24 cellular contexts compared by ENCODE assay signal in genomic region chr19:35256566-35256965, GRCh38. TPM values are rescaled to one million over a fixed set of nuclear protein-coding genes. Genes with fewer than 3 reads are reported as not detected.
"Had no signal": no experiment of that assay in that cellular context is flagged by ENCODE, and none has a peak within 500 bp of the region (broad histone marks: within the 10 kb centered on the region; RNA-seq: fewer than 3 reads in every experiment).

No MANE protein-coding gene starts in this region.

- H3K27me3 ChIP-seq: upper lobe of left lung had no signal

- H3K4me1 ChIP-seq: prostate gland had no signal

- H3K27me3 Mint-ChIP-seq: effector memory CD8-positive, alpha-beta T cell had no signal

- H3K4me3 Mint-ChIP-seq: brain; effector memory CD8-positive, alpha-beta T cell; natural killer cell had no signal

- DNase-seq: activated CD8-positive, alpha-beta memory T cell treated with anti-CD3 and anti-CD28 coated beads, Interleukin-2, amount 50 U/mL, for 4 hours; activated gamma-delta T cell; anterior cingulate cortex; central memory CD4-positive, alpha-beta T cell; effector memory CD8-positive, alpha-beta T cell; glutamatergic neuron; hypothalamus; left ventricle myocardium inferior; stimulated activated CD4-positive, alpha-beta T cell treated with anti-CD3 and anti-CD28 coated beads, Interleukin-4, amount 100 ng/mL, for 24 hours; stimulated activated naive CD4-positive, alpha-beta T cell treated with Interleukin-2 at 50 U/mL for 16 hours; SW 1271; upper lobe of left lung had no signal

- H3K27ac ChIP-seq: esophagus muscularis mucosa, left ventricle myocardium inferior, prostate gland, SK-N-MC, thoracic aorta, VCaP had no signal

- H3K4me3 ChIP-seq: esophagus muscularis mucosa, left ventricle myocardium inferior, prostate gland, SK-N-MC, thoracic aorta, upper lobe of left lung had no signal

- H3K9me3 ChIP-seq: esophagus muscularis mucosa, left ventricle myocardium inferior, prostate gland, thoracic aorta, upper lobe of left lung had no signal

- H3K27ac Mint-ChIP-seq: natural killer cell had no signal

- H3K36me3 Mint-ChIP-seq: brain, natural killer cell had no signal

- ATAC-seq: effector memory CD8-positive, alpha-beta T cell; natural killer cell had no signal

- H3K36me3 ChIP-seq: esophagus muscularis mucosa, left ventricle myocardium inferior, prostate gland, thoracic aorta had no signal

- H3K9me3 Mint-ChIP-seq: brain; effector memory CD8-positive, alpha-beta T cell; natural killer cell had no signal

RNA-seq across cellular contexts. Expression of gene HAMP, which starts 25.8 kb away (rescaled TPM):
- total RNA-seq: esophagus muscularis mucosa, frontal cortex, left ventricle myocardium inferior, osteocyte had no signal

RNA-seq across cellular contexts. Expression of gene FAM187B, which starts 28.0 kb away (rescaled TPM):
- total RNA-seq: dermis microvascular lymphatic vessel endothelial cell; esophagus muscularis mucosa; frontal cortex; left ventricle myocardium inferior; lung microvascular endothelial cell; natural killer cell; osteocyte; T-helper 2 cell treated with Interferon-gamma antibody and Interleukin-4, amounts not matched to agents 100 ng/mL and 5 ng/mL, for 36 hours; thoracic aorta; upper lobe of left lung had no signal

RNA-seq across cellular contexts. Expression of gene MAG, which starts 35.4 kb away (rescaled TPM):
- total RNA-seq: dermis microvascular lymphatic vessel endothelial cell, frontal cortex, left ventricle myocardium inferior, lung microvascular endothelial cell, natural killer cell, osteocyte had no signal
